In genomic region chr2:103991591-103991990, GRCh38 we compare ENCODE assay signal across 20 cellular contexts.
DNase-seq lines count a peak whose midpoint lies in the region; ATAC-seq, FAIRE-seq and TF ChIP-seq lines count a peak whose summit lies in the region.
"Had no signal": no experiment of that assay in that cellular context is flagged by ENCODE, and none has a peak within 500 bp of the region (broad histone marks: within the 10 kb centered on the region; RNA-seq: fewer than 3 reads in every experiment).

No MANE protein-coding gene starts in this region.

- POLR2A ChIA-PET in RWPE1 (lab: Yijun Ruan, JAX; ENCODE audit: low non-redundant PET), result no interaction called here
- POLR2A ChIA-PET in HepG2 (lab: Yijun Ruan, JAX), result no interaction called here
- POLR2A ChIA-PET in activated CD8-positive, alpha-beta T cell treated with anti-CD3 and anti-CD28 coated beads for 36 hours (lab: Charles Lee), result no interaction called here

- WGBS in HepG2 (ENCODE audit: low lambda C conversion rate), result 2% methylated on average over 2 of the region's 2 CpGs

- no peak for TF ChIP-seq EP300 in HepG2 (IDR thresholded peaks at IDR 0.05; ENCODE audit: low read depth in 2 of 2, low read length in 2 of 2)
- no peak for TF ChIP-seq EP300 in HepG2 (CRISPR knock-in tag; IDR thresholded peaks at IDR 0.05; ENCODE audit: borderline replicate concordance)

- intact Hi-C loops in HepG2 (cut with micrococcal nuclease; ENCODE audit: unreplicated experiment), result no loop called here
- intact Hi-C loops in activated T-helper 1 cell treated with anti-CD3 and anti-CD28 coated beads, Interleukin-12 subunit alpha, Interleukin-12 subunit beta, Interleukin-2, Interleukin-4 antibody, amounts not matched to agents 30 ng/mL and 10 ng/mL and 1 ng/mL, durations not matched to agents 14 hours and 24 hours and 36 hours (cut with micrococcal nuclease), result no loop called here
- intact Hi-C loops in Right ventricle myocardium inferior (cut with DNase I), result no loop called here
- intact Hi-C loops in activated CD8-positive, alpha-beta T cell treated with anti-CD3 and anti-CD28 coated beads for 36 hours (cut with micrococcal nuclease), result no loop called here

- CTCF ChIA-PET in RWPE1 (lab: Yijun Ruan, JAX) (no interaction called here), HepG2 (lab: Yijun Ruan, JAX; ENCODE audit: low intra/inter-chr PET ratio, low total read pairs) (no interaction called here)
- CTCF ChIA-PET in activated CD8-positive, alpha-beta T cell treated with anti-CD3 and anti-CD28 coated beads for 36 hours (lab: Charles Lee), result no interaction called here

- H3K27me3 ChIP-seq in HL-60 (ENCODE audit: insufficient read depth, poor library complexity, severe bottlenecking), result no peaks in the 10 kb centered on the region
- no peaks in the 10 kb centered on the region for H3K27me3 ChIP-seq in HepG2 (ENCODE audit: control insufficient read depth in 1 of 2, insufficient read depth in 2 of 2, low read length in 2 of 2)
- H3K27me3 ChIP-seq: foreskin keratinocyte had no signal

- FAIRE-seq in HepG2 (lab: Jason Lieb, UNC), result peak; percentile 15
- FAIRE-seq: GM12892, kidney had no signal

- TF ChIP-seq CTCF in HL-60 (IDR thresholded peaks at IDR 0.05; ENCODE audit: insufficient read depth, low read length) (peak; percentile 10), RWPE1 (conservative IDR thresholded peaks at IDR 0.05; ENCODE audit: low read depth) (no peak), HepG2 (CRISPR knock-in tag; IDR thresholded peaks at IDR 0.05) (peak; percentile 40)
- TF ChIP-seq CTCF in activated CD8-positive, alpha-beta T cell treated with anti-CD3 and anti-CD28 coated beads for 36 hours (IDR thresholded peaks at IDR 0.05), result no peak

- H3K27ac ChIP-seq in HL-60 (replicated peaks) (no peak overlapping the region), RWPE1 (no peak overlapping the region), HepG2 (ENCODE audit: extremely low read length, insufficient read depth, low read length) (no peak overlapping the region)
- H3K27ac ChIP-seq: foreskin keratinocyte, skin epidermis had no signal

- no peaks in the 10 kb centered on the region for H4K20me1 ChIP-seq in HepG2 (ENCODE audit: insufficient read depth, low read length)

- H3K27me3 Mint-ChIP-seq in activated T-helper 1 cell treated with anti-CD3 and anti-CD28 coated beads, Interleukin-12 subunit alpha, Interleukin-12 subunit beta, Interleukin-2, Interleukin-4 antibody, amounts not matched to agents 30 ng/mL and 10 ng/mL and 1 ng/mL, durations not matched to agents 14 hours and 24 hours and 36 hours (ENCODE audit: insufficient read depth), result no peaks in the 10 kb centered on the region
- no peaks in the 10 kb centered on the region for H3K27me3 Mint-ChIP-seq in activated CD8-positive, alpha-beta T cell treated with anti-CD3 and anti-CD28 coated beads for 36 hours
- H3K27me3 Mint-ChIP-seq: CD4-positive, alpha-beta memory T cell; naive thymus-derived CD4-positive, alpha-beta T cell had no signal

- H3K9me3 Mint-ChIP-seq in activated T-helper 1 cell treated with anti-CD3 and anti-CD28 coated beads, Interleukin-12 subunit alpha, Interleukin-12 subunit beta, Interleukin-2, Interleukin-4 antibody, amounts not matched to agents 30 ng/mL and 10 ng/mL and 1 ng/mL, durations not matched to agents 14 hours and 24 hours and 36 hours, result no peaks in the 10 kb centered on the region
- H3K9me3 Mint-ChIP-seq in activated CD8-positive, alpha-beta T cell treated with anti-CD3 and anti-CD28 coated beads for 36 hours, result peaks cover 2% of the 10 kb centered on the region

- in situ Hi-C loops in HepG2 (cut with HindIII; ENCODE audit: extremely low pct_ligation_motif_present, low pct_unique_long_range_greater_than_20kb), result no loop called here

- no peaks in the 10 kb centered on the region for H3K4me1 Mint-ChIP-seq in activated T-helper 1 cell treated with anti-CD3 and anti-CD28 coated beads, Interleukin-12 subunit alpha, Interleukin-12 subunit beta, Interleukin-2, Interleukin-4 antibody, amounts not matched to agents 30 ng/mL and 10 ng/mL and 1 ng/mL, durations not matched to agents 14 hours and 24 hours and 36 hours (ENCODE audit: low read depth)
- no peaks in the 10 kb centered on the region for H3K4me1 Mint-ChIP-seq in activated CD8-positive, alpha-beta T cell treated with anti-CD3 and anti-CD28 coated beads for 36 hours (ENCODE audit: low read depth)
- H3K4me1 Mint-ChIP-seq: CD4-positive, alpha-beta memory T cell; naive thymus-derived CD4-positive, alpha-beta T cell had no signal

- DNase-seq in D341Med (ENCODE audit: low spot score), result peak; percentile 11
- no peak for DNase-seq in HL-60 (ENCODE audit: low read depth in 1 of 2, low spot score in 1 of 2)
- DNase-seq in RWPE1 (ENCODE audit: low spot score), result peak; percentile 1
- DNase-seq in HepG2 (ENCODE audit: low spot score), result peak; percentile 9
- no peak for DNase-seq in activated T-helper 1 cell treated with anti-CD3 and anti-CD28 coated beads, Interleukin-12 subunit alpha, Interleukin-12 subunit beta, Interleukin-2, Interleukin-4 antibody, amounts not matched to agents 30 ng/mL and 10 ng/mL and 1 ng/mL, durations not matched to agents 14 hours and 24 hours and 36 hours (ENCODE audit: low spot score)
- DNase-seq in Right ventricle myocardium inferior (ENCODE audit: missing footprints), result no peak
- DNase-seq in activated CD8-positive, alpha-beta T cell treated with anti-CD3 and anti-CD28 coated beads for 36 hours, result no peak
- DNase-seq in activated CD4-positive, alpha-beta T cell treated with anti-CD3 and anti-CD28 coated beads, Interleukin-2, amount 50 U/mL, for 4 hours, result no peak
- DNase-seq: activated CD4-positive, CD25-positive, alpha-beta regulatory T cell; anterior cingulate cortex; CD4-positive, alpha-beta memory T cell; foreskin keratinocyte; HCEC 1CT; IMR-90; kidney; naive thymus-derived CD4-positive, alpha-beta T cell; NCI-H226; SHP77 treated with DMSO at 0.1 percent for 48 hours had no signal

- TF ChIP-seq POLR2A in HepG2 (IDR thresholded peaks at IDR 0.05; ENCODE audit: insufficient read depth in 1 of 2, low read depth in 2 of 2, low read length in 2 of 2), result no peak

- no peaks in the 10 kb centered on the region for H3K79me2 ChIP-seq in HepG2 (ENCODE audit: insufficient read depth, low read length)

- no peaks in the 10 kb centered on the region for H3K36me3 Mint-ChIP-seq in activated T-helper 1 cell treated with anti-CD3 and anti-CD28 coated beads, Interleukin-12 subunit alpha, Interleukin-12 subunit beta, Interleukin-2, Interleukin-4 antibody, amounts not matched to agents 30 ng/mL and 10 ng/mL and 1 ng/mL, durations not matched to agents 14 hours and 24 hours and 36 hours (ENCODE audit: low read depth)
- H3K36me3 Mint-ChIP-seq in activated CD8-positive, alpha-beta T cell treated with anti-CD3 and anti-CD28 coated beads for 36 hours (ENCODE audit: low read depth), result no peaks in the 10 kb centered on the region
- H3K36me3 Mint-ChIP-seq: CD4-positive, alpha-beta memory T cell had no signal

- no peak overlapping the region for H3K4me2 ChIP-seq in HepG2 (ENCODE audit: low read depth, low read length)

- H3K4me3 ChIP-seq in HL-60 (replicated peaks; ENCODE audit: insufficient read depth, low read length) (no peak overlapping the region), HepG2 (replicated peaks in 1 of 3; ENCODE audit: insufficient read depth in 1 of 3, low read depth in 2 of 3, low read length in 3 of 3) (no peak overlapping the region)
- H3K4me3 ChIP-seq: skin epidermis had no signal

- no peak overlapping the region for H3K27ac Mint-ChIP-seq in activated T-helper 1 cell treated with anti-CD3 and anti-CD28 coated beads, Interleukin-12 subunit alpha, Interleukin-12 subunit beta, Interleukin-2, Interleukin-4 antibody, amounts not matched to agents 30 ng/mL and 10 ng/mL and 1 ng/mL, durations not matched to agents 14 hours and 24 hours and 36 hours
- no peak overlapping the region for H3K27ac Mint-ChIP-seq in activated CD8-positive, alpha-beta T cell treated with anti-CD3 and anti-CD28 coated beads for 36 hours
- H3K27ac Mint-ChIP-seq: CD4-positive, alpha-beta memory T cell; naive thymus-derived CD4-positive, alpha-beta T cell had no signal

- ATAC-seq in HepG2 (peak; percentile 50; the same call in 2 of the 3 replicates), Right ventricle myocardium inferior (no peak)
- no peak for ATAC-seq in activated CD8-positive, alpha-beta T cell treated with anti-CD3 and anti-CD28 coated beads for 36 hours
- ATAC-seq: foreskin keratinocyte; naive thymus-derived CD4-positive, alpha-beta T cell had no signal

- H3K4me3 Mint-ChIP-seq in activated T-helper 1 cell treated with anti-CD3 and anti-CD28 coated beads, Interleukin-12 subunit alpha, Interleukin-12 subunit beta, Interleukin-2, Interleukin-4 antibody, amounts not matched to agents 30 ng/mL and 10 ng/mL and 1 ng/mL, durations not matched to agents 14 hours and 24 hours and 36 hours, result no peak overlapping the region
- H3K4me3 Mint-ChIP-seq in activated CD8-positive, alpha-beta T cell treated with anti-CD3 and anti-CD28 coated beads for 36 hours, result no peak overlapping the region
- H3K4me3 Mint-ChIP-seq: CD4-positive, alpha-beta memory T cell; naive thymus-derived CD4-positive, alpha-beta T cell had no signal

- H3K9ac ChIP-seq in HepG2 (ENCODE audit: insufficient read depth, low read depth, low read length), result no peak overlapping the region

- no peaks in the 10 kb centered on the region for H3K36me3 ChIP-seq in HepG2 (replicated peaks in 1 of 2; ENCODE audit: control insufficient read depth in 1 of 2, insufficient read depth in 2 of 2, low read length in 2 of 2)

- BruUV-seq in HepG2 (replicated peaks; lab: Mats Ljungman, UMichigan), result no TSS peak

- no peaks in the 10 kb centered on the region for H3K4me1 ChIP-seq in HepG2 (ENCODE audit: insufficient read depth, low read length)
- H3K4me1 ChIP-seq: foreskin keratinocyte had no signal

- H3K9me3 ChIP-seq in HepG2 (ENCODE audit: low read length), result no peaks in the 10 kb centered on the region

- no peak for TF ChIP-seq RAD21 in HepG2 (CRISPR knock-in tag; IDR thresholded peaks at IDR 0.05)

- no peak overlapping the region for H2AFZ ChIP-seq in HepG2 (ENCODE audit: low read length)

TF ChIP-seq in HepG2, 621 proteins besides CTCF, POLR2A, EP300 and RAD21:
- TF ChIP-seq CEBPG (CRISPR knock-in tag; IDR thresholded peaks at IDR 0.05) (peak; percentile 25; the same call in 1 of the 2 replicates), ZNF180 (CRISPR knock-in tag; IDR thresholded peaks at IDR 0.05; ENCODE audit: borderline replicate concordance, low read depth) (no peak), STAG1 (CRISPR knock-in tag; IDR thresholded peaks at IDR 0.05) (peak; percentile 22)
TF ChIP-seq in HepG2: peak in this region for 2.

Comparison
In these comparisons a context has a peak if more than half of its experiments do, and no peak if none do; other contexts are left out.
1. DNase-seq: peak in D341Med (single experiment), RWPE1 (single experiment) and HepG2 (single experiment); none in HL-60 (0 of 2), activated T-helper 1 cell treated with anti-CD3 and anti-CD28 coated beads, Interleukin-12 subunit alpha, Interleukin-12 subunit beta, Interleukin-2, Interleukin-4 antibody, amounts not matched to agents 30 ng/mL and 10 ng/mL and 1 ng/mL, durations not matched to agents 14 hours and 24 hours and 36 hours (single experiment), Right ventricle myocardium inferior (single experiment), activated CD8-positive, alpha-beta T cell treated with anti-CD3 and anti-CD28 coated beads for 36 hours (single experiment) and activated CD4-positive, alpha-beta T cell treated with anti-CD3 and anti-CD28 coated beads, Interleukin-2, amount 50 U/mL, for 4 hours (0 of 2).
2. CTCF ChIP-seq: peak in HL-60 (single experiment) and HepG2 (single experiment); none in RWPE1 (single experiment) and activated CD8-positive, alpha-beta T cell treated with anti-CD3 and anti-CD28 coated beads for 36 hours (single experiment).